Comparison of ENCODE assay signal across 1 cellular context in the genomic region with DNA sequence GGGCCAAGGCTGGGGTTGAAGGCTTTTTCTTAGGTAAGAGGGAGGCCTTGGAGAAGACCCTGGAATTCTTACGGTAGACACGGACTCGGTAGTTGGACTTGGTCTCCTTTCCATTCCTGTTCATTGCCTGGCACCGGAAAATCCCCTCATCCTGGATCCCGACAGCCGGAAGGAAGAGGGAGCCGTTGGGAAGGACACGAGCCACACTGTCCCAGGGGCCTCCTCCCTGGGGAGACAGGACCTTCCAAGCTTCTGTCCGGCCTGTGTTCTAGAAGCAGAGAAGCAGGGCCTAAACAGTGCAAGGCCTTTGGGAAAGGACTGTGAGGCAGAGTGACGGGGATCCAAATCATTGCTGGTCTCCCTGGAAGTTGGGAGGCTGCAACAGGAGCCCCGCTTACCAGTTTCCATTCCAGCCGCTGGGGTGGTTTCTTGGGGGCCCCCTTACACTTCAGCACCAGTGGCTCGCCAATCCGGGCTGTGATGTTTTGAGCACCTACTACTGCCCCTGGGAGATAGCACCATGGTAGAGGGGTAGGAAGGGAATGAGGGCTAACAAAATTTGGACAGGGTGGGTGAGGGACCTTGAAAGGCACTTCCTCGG.
TF ChIP-seq lines count a peak whose summit lies in the region.

No MANE protein-coding gene starts in this region.

TF ChIP-seq in IMR-90, 13 proteins besides CTCF, POLR2A, EP300 and RAD21:
- TF ChIP-seq MAZ (IDR thresholded peaks at IDR 0.05; ENCODE audit: borderline replicate concordance, low read depth, low read length) = no peak
- TF ChIP-seq, protein P1, sequence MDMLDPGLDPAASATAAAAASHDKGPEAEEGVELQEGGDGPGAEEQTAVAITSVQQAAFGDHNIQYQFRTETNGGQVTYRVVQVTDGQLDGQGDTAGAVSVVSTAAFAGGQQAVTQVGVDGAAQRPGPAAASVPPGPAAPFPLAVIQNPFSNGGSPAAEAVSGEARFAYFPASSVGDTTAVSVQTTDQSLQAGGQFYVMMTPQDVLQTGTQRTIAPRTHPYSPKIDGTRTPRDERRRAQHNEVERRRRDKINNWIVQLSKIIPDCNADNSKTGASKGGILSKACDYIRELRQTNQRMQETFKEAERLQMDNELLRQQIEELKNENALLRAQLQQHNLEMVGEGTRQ (IDR thresholded peaks at IDR 0.05; ENCODE audit: low read depth, low read length) = no peak
- no peak for TF ChIP-seq ELK1 (IDR thresholded peaks at IDR 0.05; ENCODE audit: borderline replicate concordance, low read depth, low read length)
- TF ChIP-seq CEBPB (IDR thresholded peaks at IDR 0.05; ENCODE audit: low read depth, low read length) = no peak
